ENCODE assay signal across 1 cellular context in the genomic region with DNA sequence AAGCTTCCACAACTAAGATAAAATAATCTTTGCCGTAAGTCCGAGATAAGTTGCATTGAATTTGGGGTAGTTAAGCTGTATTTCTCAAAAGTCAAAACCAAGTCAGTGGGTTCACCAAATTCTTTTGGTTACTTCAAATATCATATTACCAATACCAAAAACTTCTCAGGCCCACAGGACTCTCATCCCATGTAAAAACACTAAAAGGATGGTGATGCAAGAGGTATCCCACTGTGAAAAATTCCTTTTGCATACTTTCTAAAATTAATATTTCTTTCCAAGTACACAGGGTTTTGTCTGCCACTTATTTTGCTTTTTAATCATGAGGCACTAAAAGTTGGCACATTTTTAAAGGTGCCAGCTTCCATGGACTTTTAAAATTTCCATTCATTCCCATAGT.
TF ChIP-seq lines count a peak whose summit lies in the region.

No MANE protein-coding gene starts in this region.

TF ChIP-seq in IMR-90, 13 proteins besides CTCF, POLR2A, EP300 and RAD21 (continued from another document):
- TF ChIP-seq CEBPB (IDR thresholded peaks at IDR 0.05; ENCODE audit: low read depth, low read length) (peak; percentile 62), USF2 (IDR thresholded peaks at IDR 0.05; ENCODE audit: low read depth, low read length) (no peak)
